In genomic region chr13:114279146-114279545, GRCh38 we compare ENCODE assay signal across 10 cellular contexts. TPM values are rescaled to one million over a fixed set of nuclear protein-coding genes. Genes with fewer than 3 reads are reported as not detected.
DNase-seq lines count a peak whose midpoint lies in the region; ATAC-seq and TF ChIP-seq lines count a peak whose summit lies in the region.
"Had no signal": no experiment of that assay in that cellular context is flagged by ENCODE, and none has a peak within 500 bp of the region (broad histone marks: within the 10 kb centered on the region; RNA-seq: fewer than 3 reads in every experiment).

No MANE protein-coding gene starts in this region.

- no peak overlapping the region for H3K4me3 Mint-ChIP-seq in activated CD8-positive, alpha-beta memory T cell treated with anti-CD3 and anti-CD28 coated beads, Interleukin-2, amount 10 ng/mL, durations not matched to agents 7 days and 5 days
- H3K4me3 Mint-ChIP-seq in activated naive CD8-positive, alpha-beta T cell treated with anti-CD3 and anti-CD28 coated beads, Interleukin-2, amount 50 U/mL, for 24 hours: no peak overlapping the region
- H3K4me3 Mint-ChIP-seq in neural crest cell: peak overlapping the region; percentile 56

- peaks cover 25% of the 10 kb centered on the region for H3K36me3 Mint-ChIP-seq in activated CD8-positive, alpha-beta memory T cell treated with anti-CD3 and anti-CD28 coated beads, Interleukin-2, amount 10 ng/mL, durations not matched to agents 7 days and 5 days
- H3K36me3 Mint-ChIP-seq in activated naive CD8-positive, alpha-beta T cell treated with anti-CD3 and anti-CD28 coated beads, Interleukin-2, amount 50 U/mL, for 24 hours (ENCODE audit: low read depth): peaks cover 24% of the 10 kb centered on the region
- peaks cover 10% of the 10 kb centered on the region for H3K36me3 Mint-ChIP-seq in neural crest cell (ENCODE audit: low read depth)

- ATAC-seq in activated CD8-positive, alpha-beta memory T cell treated with anti-CD3 and anti-CD28 coated beads, Interleukin-2, amount 10 ng/mL, durations not matched to agents 7 days and 5 days: no peak
- ATAC-seq in activated naive CD8-positive, alpha-beta T cell treated with anti-CD3 and anti-CD28 coated beads, Interleukin-2, amount 50 U/mL, for 24 hours: no peak
- ATAC-seq in HG02840 (IDR thresholded peaks at IDR 0.05; ENCODE audit: low FRiP score, unreplicated experiment) (no peak), omental fat pad (ENCODE audit: low FRiP score) (no peak)
- ATAC-seq: mucosa of descending colon had no signal

- peaks cover 35% of the 10 kb centered on the region for H3K4me1 Mint-ChIP-seq in activated CD8-positive, alpha-beta memory T cell treated with anti-CD3 and anti-CD28 coated beads, Interleukin-2, amount 10 ng/mL, durations not matched to agents 7 days and 5 days
- H3K4me1 Mint-ChIP-seq in activated naive CD8-positive, alpha-beta T cell treated with anti-CD3 and anti-CD28 coated beads, Interleukin-2, amount 50 U/mL, for 24 hours: peaks cover 34% of the 10 kb centered on the region
- peaks cover 30% of the 10 kb centered on the region for H3K4me1 Mint-ChIP-seq in neural crest cell

- TF ChIP-seq CTCF in neural crest cell (conservative IDR thresholded peaks at IDR 0.05) (no peak), omental fat pad (IDR thresholded peaks at IDR 0.05) (no peak)

- no peaks in the 10 kb centered on the region for H3K9me3 Mint-ChIP-seq in activated CD8-positive, alpha-beta memory T cell treated with anti-CD3 and anti-CD28 coated beads, Interleukin-2, amount 10 ng/mL, durations not matched to agents 7 days and 5 days (ENCODE audit: low read depth)
- no peaks in the 10 kb centered on the region for H3K9me3 Mint-ChIP-seq in activated naive CD8-positive, alpha-beta T cell treated with anti-CD3 and anti-CD28 coated beads, Interleukin-2, amount 50 U/mL, for 24 hours
- no peaks in the 10 kb centered on the region for H3K9me3 Mint-ChIP-seq in neural crest cell

- DNase-seq in activated CD8-positive, alpha-beta memory T cell treated with anti-CD3 and anti-CD28 coated beads, Interleukin-2, amount 10 ng/mL, durations not matched to agents 7 days and 5 days: no peak
- DNase-seq in activated CD8-positive, alpha-beta memory T cell treated with anti-CD3 and anti-CD28 coated beads for 24 hours: no peak
- DNase-seq in OCI-M1 (lab: John Stamatoyannopoulos, UW) (peak; percentile 64), neural crest cell (ENCODE audit: low read depth, low spot score) (no peak), DMS 273 (lab: John Stamatoyannopoulos, UW; ENCODE audit: unreplicated experiment) (no peak), omental fat pad (ENCODE audit: low spot score) (no peak)
- DNase-seq in activated naive CD8-positive, alpha-beta T cell treated with anti-CD3 and anti-CD28 coated beads, Interleukin-2, amount 50 U/mL, for 24 hours: no peak
- DNase-seq: dorsolateral prefrontal cortex, mucosa of descending colon had no signal

- no peaks in the 10 kb centered on the region for H3K27me3 Mint-ChIP-seq in activated CD8-positive, alpha-beta memory T cell treated with anti-CD3 and anti-CD28 coated beads, Interleukin-2, amount 10 ng/mL, durations not matched to agents 7 days and 5 days
- H3K27me3 Mint-ChIP-seq in activated naive CD8-positive, alpha-beta T cell treated with anti-CD3 and anti-CD28 coated beads, Interleukin-2, amount 50 U/mL, for 24 hours: no peaks in the 10 kb centered on the region
- H3K27me3 Mint-ChIP-seq in neural crest cell (ENCODE audit: low read depth): no peaks in the 10 kb centered on the region

- H3K27ac Mint-ChIP-seq in activated CD8-positive, alpha-beta memory T cell treated with anti-CD3 and anti-CD28 coated beads, Interleukin-2, amount 10 ng/mL, durations not matched to agents 7 days and 5 days: peak overlapping the region; percentile 95
- peak overlapping the region; percentile 99 for H3K27ac Mint-ChIP-seq in activated naive CD8-positive, alpha-beta T cell treated with anti-CD3 and anti-CD28 coated beads, Interleukin-2, amount 50 U/mL, for 24 hours
- no peak overlapping the region for H3K27ac Mint-ChIP-seq in neural crest cell (ENCODE audit: unreplicated experiment)

- CTCF ChIA-PET in activated CD8-positive, alpha-beta memory T cell treated with anti-CD3 and anti-CD28 coated beads, Interleukin-2, amount 10 ng/mL, durations not matched to agents 7 days and 5 days (lab: Charles Lee): interaction anchor here (1.0 to 1.4 kb wide), 4 partner anchors 9 to 62 kb away, joined by 3 to 5 read pairs (median 4); no protein-coding TSS in a partner anchor

RNA-seq across cellular contexts. Expression of gene UPF3A, which starts 2.3 kb away (rescaled TPM):
- total RNA-seq in activated CD8-positive, alpha-beta memory T cell treated with anti-CD3 and anti-CD28 coated beads, Interleukin-2, amount 10 ng/mL, durations not matched to agents 7 days and 5 days: 10 to 100 TPM; 56.1 to 63.4 TPM
- total RNA-seq in neural crest cell (84.7 and 89.5 TPM in 2 replicates), omental fat pad (10 to 100 TPM; 25.1 to 60.7 (median 39.0) TPM)

RNA-seq across cellular contexts. Expression of gene CHAMP1, which starts 35.2 kb away (rescaled TPM):
- total RNA-seq in activated CD8-positive, alpha-beta memory T cell treated with anti-CD3 and anti-CD28 coated beads, Interleukin-2, amount 10 ng/mL, durations not matched to agents 7 days and 5 days: 10 to 100 TPM; 34.1 to 37.0 TPM
- 63.5 and 63.9 TPM in 2 replicates for total RNA-seq in neural crest cell
- total RNA-seq in omental fat pad: 10 to 100 TPM; 10.7 to 21.4 (median 17.3) TPM

RNA-seq across cellular contexts. Expression of gene CDC16, which starts 44.4 kb away (rescaled TPM):
- total RNA-seq in activated CD8-positive, alpha-beta memory T cell treated with anti-CD3 and anti-CD28 coated beads, Interleukin-2, amount 10 ng/mL, durations not matched to agents 7 days and 5 days: 10 to 100 TPM; 73.5 to 81.5 TPM
- 72.4 and 80.2 TPM in 2 replicates for total RNA-seq in neural crest cell
- 10 to 100 TPM; 45.7 to 66.4 (median 55.0) TPM for total RNA-seq in omental fat pad
